In the genomic region with DNA sequence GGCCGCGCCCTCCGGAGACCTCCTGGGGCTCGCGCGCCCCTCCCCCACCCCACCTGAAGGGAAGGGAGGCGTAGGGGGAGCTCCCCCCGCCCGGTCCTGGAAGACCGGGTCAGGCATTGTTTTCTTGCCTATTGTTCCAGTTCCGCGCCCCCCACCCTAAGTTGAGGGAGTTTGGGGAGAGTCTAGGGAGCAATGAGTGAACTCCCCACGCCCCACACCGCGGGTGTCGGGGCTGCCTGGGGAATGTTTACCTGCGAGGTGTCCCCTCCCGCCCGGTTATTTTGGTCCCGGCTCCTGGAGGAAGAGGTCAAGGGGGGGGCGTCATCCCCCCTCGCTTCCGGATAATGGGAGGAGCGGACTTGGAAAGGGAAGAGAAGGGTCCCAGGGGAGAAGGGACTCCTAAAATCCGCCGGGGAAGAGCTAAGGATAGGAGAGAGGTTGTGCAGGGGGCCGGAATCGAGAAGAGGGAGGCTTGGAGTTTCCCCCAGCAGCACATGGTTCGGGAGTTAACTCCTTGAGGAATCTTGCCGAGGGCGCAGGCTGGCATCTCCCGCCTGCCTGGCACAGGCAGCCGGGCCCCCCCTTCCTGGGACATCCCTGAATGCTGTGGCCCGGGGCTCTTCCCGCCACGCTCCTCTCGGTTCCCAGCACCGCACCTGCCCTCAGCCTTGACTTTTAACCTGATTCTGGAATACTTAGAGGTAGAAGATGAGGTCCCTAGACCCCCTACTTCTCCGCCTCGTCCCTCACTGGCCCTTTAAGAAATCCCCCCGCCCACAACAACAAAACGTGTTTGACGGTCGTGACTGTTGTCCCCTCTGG, we compare ENCODE assay signal across 1 cellular context.
TF ChIP-seq lines count a peak whose summit lies in the region.

No MANE protein-coding gene starts in this region.

TF ChIP-seq in HepG2, 621 proteins besides CTCF, POLR2A, EP300 and RAD21 (continued from another document and continues in another):
- TF ChIP-seq, protein P1, sequence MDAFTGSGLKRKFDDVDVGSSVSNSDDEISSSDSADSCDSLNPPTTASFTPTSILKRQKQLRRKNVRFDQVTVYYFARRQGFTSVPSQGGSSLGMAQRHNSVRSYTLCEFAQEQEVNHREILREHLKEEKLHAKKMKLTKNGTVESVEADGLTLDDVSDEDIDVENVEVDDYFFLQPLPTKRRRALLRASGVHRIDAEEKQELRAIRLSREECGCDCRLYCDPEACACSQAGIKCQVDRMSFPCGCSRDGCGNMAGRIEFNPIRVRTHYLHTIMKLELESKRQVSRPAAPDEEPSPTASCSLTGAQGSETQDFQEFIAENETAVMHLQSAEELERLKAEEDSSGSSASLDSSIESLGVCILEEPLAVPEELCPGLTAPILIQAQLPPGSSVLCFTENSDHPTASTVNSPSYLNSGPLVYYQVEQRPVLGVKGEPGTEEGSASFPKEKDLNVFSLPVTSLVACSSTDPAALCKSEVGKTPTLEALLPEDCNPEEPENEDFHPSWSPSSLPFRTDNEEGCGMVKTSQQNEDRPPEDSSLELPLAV (CRISPR knock-in tag; conservative IDR thresholded peaks at IDR 0.05; ENCODE audit: low read depth), result no peak
- TF ChIP-seq, protein P2, sequence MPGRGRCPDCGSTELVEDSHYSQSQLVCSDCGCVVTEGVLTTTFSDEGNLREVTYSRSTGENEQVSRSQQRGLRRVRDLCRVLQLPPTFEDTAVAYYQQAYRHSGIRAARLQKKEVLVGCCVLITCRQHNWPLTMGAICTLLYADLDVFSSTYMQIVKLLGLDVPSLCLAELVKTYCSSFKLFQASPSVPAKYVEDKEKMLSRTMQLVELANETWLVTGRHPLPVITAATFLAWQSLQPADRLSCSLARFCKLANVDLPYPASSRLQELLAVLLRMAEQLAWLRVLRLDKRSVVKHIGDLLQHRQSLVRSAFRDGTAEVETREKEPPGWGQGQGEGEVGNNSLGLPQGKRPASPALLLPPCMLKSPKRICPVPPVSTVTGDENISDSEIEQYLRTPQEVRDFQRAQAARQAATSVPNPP (CRISPR knock-in tag; IDR thresholded peaks at IDR 0.05), result no peak
- TF ChIP-seq ZNF678 (CRISPR knock-in tag; IDR thresholded peaks at IDR 0.05) (0 out of 2 replicates have a peak, but pooled peaks have one; percentile 66), ATF7 (IDR thresholded peaks at IDR 0.05) (no peak), ATF7 (CRISPR knock-in tag; IDR thresholded peaks at IDR 0.05) (peak; percentile 66; the same call in 1 of the 2 replicates), ZSCAN30 (CRISPR knock-in tag; IDR thresholded peaks at IDR 0.05) (no peak), ZNF883 (CRISPR knock-in tag; IDR thresholded peaks at IDR 0.05; ENCODE audit: not compliant biosample characterization) (no peak), NR2C2 (CRISPR knock-in tag; IDR thresholded peaks at IDR 0.05; ENCODE audit: borderline replicate concordance) (peak; percentile 67), ZSCAN29 (CRISPR knock-in tag; conservative IDR thresholded peaks at IDR 0.05) (0 out of 2 replicates have a peak, but pooled peaks have one; percentile 14), KDM5B (CRISPR knock-in tag; IDR thresholded peaks at IDR 0.05; ENCODE audit: borderline replicate concordance) (peak; percentile 43; the same call in 1 of the 2 replicates), NFE2L2 (IDR thresholded peaks at IDR 0.05; ENCODE audit: low read length) (no peak), ZNF333 (CRISPR knock-in tag; IDR thresholded peaks at IDR 0.05; ENCODE audit: borderline replicate concordance) (peak; percentile 59; the same call in 1 of the 2 replicates), ZNF230 (CRISPR knock-in tag; IDR thresholded peaks at IDR 0.05) (peak; percentile 42; the same call in 1 of the 2 replicates), XRCC5 (optimal IDR thresholded peaks at IDR 0.05; ENCODE audit: low read length) (peak; percentile 28), DPF2 (CRISPR knock-in tag; IDR thresholded peaks at IDR 0.05; ENCODE audit: borderline replicate concordance, low read depth) (0 out of 2 replicates have a peak, but pooled peaks have one; percentile 29), FOXA1 (IDR thresholded peaks at IDR 0.05) (no peak), FOXA1 (CRISPR knock-in tag; IDR thresholded peaks at IDR 0.05) (no peak), KDM5A (IDR thresholded peaks at IDR 0.05; ENCODE audit: borderline replicate concordance, low read length) (peak; percentile 18; the same call in 1 of the 2 replicates), ZNF75D (CRISPR knock-in tag; IDR thresholded peaks at IDR 0.05; ENCODE audit: borderline replicate concordance) (no peak), ZNF790 (CRISPR knock-in tag; IDR thresholded peaks at IDR 0.05; ENCODE audit: borderline replicate concordance) (peak; percentile 84), ZNF703 (CRISPR knock-in tag; IDR thresholded peaks at IDR 0.05; ENCODE audit: borderline replicate concordance) (no peak), GTF3A (CRISPR knock-in tag; conservative IDR thresholded peaks at IDR 0.05) (no peak), ZNF772 (CRISPR knock-in tag; IDR thresholded peaks at IDR 0.05) (0 out of 2 replicates have a peak, but pooled peaks have one; percentile 34), ZBTB7B (CRISPR knock-in tag; IDR thresholded peaks at IDR 0.05) (0 out of 2 replicates have a peak, but pooled peaks have one; percentile 70), ZNF607 (CRISPR knock-in tag; IDR thresholded peaks at IDR 0.05; ENCODE audit: borderline replicate concordance) (peak; percentile 39; the same call in 1 of the 2 replicates)
- TF ChIP-seq, protein P3, sequence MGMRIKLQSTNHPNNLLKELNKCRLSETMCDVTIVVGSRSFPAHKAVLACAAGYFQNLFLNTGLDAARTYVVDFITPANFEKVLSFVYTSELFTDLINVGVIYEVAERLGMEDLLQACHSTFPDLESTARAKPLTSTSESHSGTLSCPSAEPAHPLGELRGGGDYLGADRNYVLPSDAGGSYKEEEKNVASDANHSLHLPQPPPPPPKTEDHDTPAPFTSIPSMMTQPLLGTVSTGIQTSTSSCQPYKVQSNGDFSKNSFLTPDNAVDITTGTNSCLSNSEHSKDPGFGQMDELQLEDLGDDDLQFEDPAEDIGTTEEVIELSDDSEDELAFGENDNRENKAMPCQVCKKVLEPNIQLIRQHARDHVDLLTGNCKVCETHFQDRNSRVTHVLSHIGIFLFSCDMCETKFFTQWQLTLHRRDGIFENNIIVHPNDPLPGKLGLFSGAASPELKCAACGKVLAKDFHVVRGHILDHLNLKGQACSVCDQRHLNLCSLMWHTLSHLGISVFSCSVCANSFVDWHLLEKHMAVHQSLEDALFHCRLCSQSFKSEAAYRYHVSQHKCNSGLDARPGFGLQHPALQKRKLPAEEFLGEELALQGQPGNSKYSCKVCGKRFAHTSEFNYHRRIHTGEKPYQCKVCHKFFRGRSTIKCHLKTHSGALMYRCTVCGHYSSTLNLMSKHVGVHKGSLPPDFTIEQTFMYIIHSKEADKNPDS (CRISPR knock-in tag; IDR thresholded peaks at IDR 0.05), result peak; percentile 68; the same call in 1 of the 2 replicates
- TF ChIP-seq, protein P4, sequence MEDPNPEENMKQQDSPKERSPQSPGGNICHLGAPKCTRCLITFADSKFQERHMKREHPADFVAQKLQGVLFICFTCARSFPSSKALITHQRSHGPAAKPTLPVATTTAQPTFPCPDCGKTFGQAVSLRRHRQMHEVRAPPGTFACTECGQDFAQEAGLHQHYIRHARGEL (CRISPR knock-in tag; IDR thresholded peaks at IDR 0.05), result 0 out of 2 replicates have a peak, but pooled peaks have one; percentile 20
- TF ChIP-seq, protein P5, sequence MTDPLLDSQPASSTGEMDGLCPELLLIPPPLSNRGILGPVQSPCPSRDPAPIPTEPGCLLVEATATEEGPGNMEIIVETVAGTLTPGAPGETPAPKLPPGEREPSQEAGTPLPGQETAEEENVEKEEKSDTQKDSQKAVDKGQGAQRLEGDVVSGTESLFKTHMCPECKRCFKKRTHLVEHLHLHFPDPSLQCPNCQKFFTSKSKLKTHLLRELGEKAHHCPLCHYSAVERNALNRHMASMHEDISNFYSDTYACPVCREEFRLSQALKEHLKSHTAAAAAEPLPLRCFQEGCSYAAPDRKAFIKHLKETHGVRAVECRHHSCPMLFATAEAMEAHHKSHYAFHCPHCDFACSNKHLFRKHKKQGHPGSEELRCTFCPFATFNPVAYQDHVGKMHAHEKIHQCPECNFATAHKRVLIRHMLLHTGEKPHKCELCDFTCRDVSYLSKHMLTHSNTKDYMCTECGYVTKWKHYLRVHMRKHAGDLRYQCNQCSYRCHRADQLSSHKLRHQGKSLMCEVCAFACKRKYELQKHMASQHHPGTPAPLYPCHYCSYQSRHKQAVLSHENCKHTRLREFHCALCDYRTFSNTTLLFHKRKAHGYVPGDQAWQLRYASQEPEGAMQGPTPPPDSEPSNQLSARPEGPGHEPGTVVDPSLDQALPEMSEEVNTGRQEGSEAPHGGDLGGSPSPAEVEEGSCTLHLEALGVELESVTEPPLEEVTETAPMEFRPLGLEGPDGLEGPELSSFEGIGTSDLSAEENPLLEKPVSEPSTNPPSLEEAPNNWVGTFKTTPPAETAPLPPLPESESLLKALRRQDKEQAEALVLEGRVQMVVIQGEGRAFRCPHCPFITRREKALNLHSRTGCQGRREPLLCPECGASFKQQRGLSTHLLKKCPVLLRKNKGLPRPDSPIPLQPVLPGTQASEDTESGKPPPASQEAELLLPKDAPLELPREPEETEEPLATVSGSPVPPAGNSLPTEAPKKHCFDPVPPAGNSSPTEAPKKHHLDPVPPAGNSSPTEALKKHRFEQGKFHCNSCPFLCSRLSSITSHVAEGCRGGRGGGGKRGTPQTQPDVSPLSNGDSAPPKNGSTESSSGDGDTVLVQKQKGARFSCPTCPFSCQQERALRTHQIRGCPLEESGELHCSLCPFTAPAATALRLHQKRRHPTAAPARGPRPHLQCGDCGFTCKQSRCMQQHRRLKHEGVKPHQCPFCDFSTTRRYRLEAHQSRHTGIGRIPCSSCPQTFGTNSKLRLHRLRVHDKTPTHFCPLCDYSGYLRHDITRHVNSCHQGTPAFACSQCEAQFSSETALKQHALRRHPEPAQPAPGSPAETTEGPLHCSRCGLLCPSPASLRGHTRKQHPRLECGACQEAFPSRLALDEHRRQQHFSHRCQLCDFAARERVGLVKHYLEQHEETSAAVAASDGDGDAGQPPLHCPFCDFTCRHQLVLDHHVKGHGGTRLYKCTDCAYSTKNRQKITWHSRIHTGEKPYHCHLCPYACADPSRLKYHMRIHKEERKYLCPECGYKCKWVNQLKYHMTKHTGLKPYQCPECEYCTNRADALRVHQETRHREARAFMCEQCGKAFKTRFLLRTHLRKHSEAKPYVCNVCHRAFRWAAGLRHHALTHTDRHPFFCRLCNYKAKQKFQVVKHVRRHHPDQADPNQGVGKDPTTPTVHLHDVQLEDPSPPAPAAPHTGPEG (CRISPR knock-in tag; IDR thresholded peaks at IDR 0.05), result peak; percentile 98
- TF ChIP-seq, protein P6, sequence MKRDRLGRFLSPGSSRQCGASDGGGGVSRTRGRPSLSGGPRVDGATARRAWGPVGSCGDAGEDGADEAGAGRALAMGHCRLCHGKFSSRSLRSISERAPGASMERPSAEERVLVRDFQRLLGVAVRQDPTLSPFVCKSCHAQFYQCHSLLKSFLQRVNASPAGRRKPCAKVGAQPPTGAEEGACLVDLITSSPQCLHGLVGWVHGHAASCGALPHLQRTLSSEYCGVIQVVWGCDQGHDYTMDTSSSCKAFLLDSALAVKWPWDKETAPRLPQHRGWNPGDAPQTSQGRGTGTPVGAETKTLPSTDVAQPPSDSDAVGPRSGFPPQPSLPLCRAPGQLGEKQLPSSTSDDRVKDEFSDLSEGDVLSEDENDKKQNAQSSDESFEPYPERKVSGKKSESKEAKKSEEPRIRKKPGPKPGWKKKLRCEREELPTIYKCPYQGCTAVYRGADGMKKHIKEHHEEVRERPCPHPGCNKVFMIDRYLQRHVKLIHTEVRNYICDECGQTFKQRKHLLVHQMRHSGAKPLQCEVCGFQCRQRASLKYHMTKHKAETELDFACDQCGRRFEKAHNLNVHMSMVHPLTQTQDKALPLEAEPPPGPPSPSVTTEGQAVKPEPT (CRISPR knock-in tag; IDR thresholded peaks at IDR 0.05; ENCODE audit: low read depth), result 0 out of 2 replicates have a peak, but pooled peaks have one; percentile 31
- TF ChIP-seq, protein P7, sequence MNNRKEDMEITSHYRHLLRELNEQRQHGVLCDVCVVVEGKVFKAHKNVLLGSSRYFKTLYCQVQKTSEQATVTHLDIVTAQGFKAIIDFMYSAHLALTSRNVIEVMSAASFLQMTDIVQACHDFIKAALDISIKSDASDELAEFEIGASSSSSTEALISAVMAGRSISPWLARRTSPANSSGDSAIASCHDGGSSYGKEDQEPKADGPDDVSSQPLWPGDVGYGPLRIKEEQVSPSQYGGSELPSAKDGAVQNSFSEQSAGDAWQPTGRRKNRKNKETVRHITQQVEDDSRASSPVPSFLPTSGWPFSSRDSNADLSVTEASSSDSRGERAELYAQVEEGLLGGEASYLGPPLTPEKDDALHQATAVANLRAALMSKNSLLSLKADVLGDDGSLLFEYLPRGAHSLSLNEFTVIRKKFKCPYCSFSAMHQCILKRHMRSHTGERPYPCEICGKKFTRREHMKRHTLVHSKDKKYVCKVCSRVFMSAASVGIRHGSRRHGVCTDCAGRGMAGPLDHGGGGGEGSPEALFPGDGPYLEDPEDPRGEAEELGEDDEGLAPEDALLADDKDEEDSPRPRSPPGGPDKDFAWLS (CRISPR knock-in tag; IDR thresholded peaks at IDR 0.05; ENCODE audit: borderline replicate concordance), result peak; percentile 48; the same call in 1 of the 2 replicates
- TF ChIP-seq, protein P8, sequence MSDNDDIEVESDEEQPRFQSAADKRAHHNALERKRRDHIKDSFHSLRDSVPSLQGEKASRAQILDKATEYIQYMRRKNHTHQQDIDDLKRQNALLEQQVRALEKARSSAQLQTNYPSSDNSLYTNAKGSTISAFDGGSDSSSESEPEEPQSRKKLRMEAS (IDR thresholded peaks at IDR 0.05), result peak; percentile 58
- TF ChIP-seq, protein P9, sequence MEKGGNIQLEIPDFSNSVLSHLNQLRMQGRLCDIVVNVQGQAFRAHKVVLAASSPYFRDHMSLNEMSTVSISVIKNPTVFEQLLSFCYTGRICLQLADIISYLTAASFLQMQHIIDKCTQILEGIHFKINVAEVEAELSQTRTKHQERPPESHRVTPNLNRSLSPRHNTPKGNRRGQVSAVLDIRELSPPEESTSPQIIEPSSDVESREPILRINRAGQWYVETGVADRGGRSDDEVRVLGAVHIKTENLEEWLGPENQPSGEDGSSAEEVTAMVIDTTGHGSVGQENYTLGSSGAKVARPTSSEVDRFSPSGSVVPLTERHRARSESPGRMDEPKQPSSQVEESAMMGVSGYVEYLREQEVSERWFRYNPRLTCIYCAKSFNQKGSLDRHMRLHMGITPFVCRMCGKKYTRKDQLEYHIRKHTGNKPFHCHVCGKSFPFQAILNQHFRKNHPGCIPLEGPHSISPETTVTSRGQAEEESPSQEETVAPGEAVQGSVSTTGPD (CRISPR knock-in tag; IDR thresholded peaks at IDR 0.05), result 0 out of 2 replicates have a peak, but pooled peaks have one; percentile 55
